In the genomic region with DNA sequence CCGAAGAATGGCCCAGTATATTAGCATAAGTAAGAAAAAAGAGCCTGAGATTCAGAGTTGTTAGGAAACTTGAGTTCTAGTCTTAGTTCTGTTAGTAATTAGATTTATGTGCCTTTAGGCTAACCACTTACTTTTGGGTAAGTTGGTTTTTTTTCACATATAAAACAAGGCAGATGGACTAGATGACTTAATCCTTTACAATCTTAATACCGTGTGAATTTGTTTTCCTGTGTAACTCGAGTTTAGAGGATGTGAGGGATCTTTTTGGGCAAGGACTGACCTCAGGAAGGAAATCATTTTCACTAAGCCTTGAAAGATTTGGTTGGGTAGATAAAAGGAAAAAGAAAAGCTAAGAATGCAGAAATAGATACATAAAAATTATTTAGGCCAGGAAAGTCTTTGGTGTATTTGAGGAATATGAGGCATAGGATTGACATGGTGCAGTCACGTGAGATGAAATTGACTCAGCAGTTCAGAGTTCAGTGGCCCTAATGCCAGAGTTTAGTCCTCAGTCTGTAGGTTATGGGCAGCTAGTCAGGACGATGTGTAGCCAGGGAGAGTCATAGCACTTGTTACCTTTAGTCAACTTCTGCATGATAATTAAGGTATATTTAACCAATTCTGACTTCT, we compare ENCODE assay signal across 10 cellular contexts. TPM values are rescaled to one million over a fixed set of nuclear protein-coding genes. Genes with fewer than 3 reads are reported as not detected.
DNase-seq lines count a peak whose midpoint lies in the region; ATAC-seq and TF ChIP-seq lines count a peak whose summit lies in the region.
"Had no signal": no experiment of that assay in that cellular context is flagged by ENCODE, and none has a peak within 500 bp of the region (broad histone marks: within the 10 kb centered on the region; RNA-seq: fewer than 3 reads in every experiment).

No MANE protein-coding gene starts in this region.

- H3K27ac Mint-ChIP-seq in activated CD4-positive, alpha-beta memory T cell treated with anti-CD3 and anti-CD28 coated beads for 36 hours: peak overlapping the region; percentile 4

- no peak for DNase-seq in activated CD4-positive, CD25-positive, alpha-beta regulatory T cell (lab: John Stamatoyannopoulos, UW)
- DNase-seq in activated CD4-positive, alpha-beta memory T cell treated with anti-CD3 and anti-CD28 coated beads for 36 hours: peak; percentile 22
- DNase-seq in fibroblast of the aortic adventitia (ENCODE audit: low read depth) (peak; percentile 28), ascending aorta (ENCODE audit: low spot score in 2 of 2) (no peak), GM19238 (ENCODE audit: insufficient read length, low spot score) (no peak), HUDEP-2 (lab: John Stamatoyannopoulos, UW; ENCODE audit: unreplicated experiment in 76 of 76) (no peak)
- DNase-seq: 8988T had no signal

- CTCF ChIA-PET in activated CD4-positive, alpha-beta memory T cell treated with anti-CD3 and anti-CD28 coated beads for 36 hours (lab: Charles Lee): no interaction called here

- H3K9me3 ChIP-seq in skeletal muscle tissue (ENCODE audit: control insufficient read depth in 3 of 3, low read length in 3 of 3) (no peaks in the 10 kb centered on the region), ascending aorta (no peaks in the 10 kb centered on the region)

- ATAC-seq in activated CD4-positive, CD25-positive, alpha-beta regulatory T cell treated with anti-CD3 and anti-CD28 coated beads, Interleukin-2, amount 50 U/mL, for 24 hours: peak; percentile 54 to 70

- no peaks in the 10 kb centered on the region for H3K36me3 ChIP-seq in skeletal muscle tissue (ENCODE audit: control insufficient read depth in 3 of 3, insufficient read depth in 3 of 3, low read length in 3 of 3)
- no peaks in the 10 kb centered on the region for H3K36me3 ChIP-seq in ascending aorta

- POLR2A ChIA-PET in activated CD4-positive, alpha-beta memory T cell treated with anti-CD3 and anti-CD28 coated beads for 36 hours (lab: Charles Lee): no interaction called here

- H3K36me3 Mint-ChIP-seq in activated CD4-positive, alpha-beta memory T cell treated with anti-CD3 and anti-CD28 coated beads for 36 hours: peaks cover 17% of the 10 kb centered on the region

- no peaks in the 10 kb centered on the region for H3K9me3 Mint-ChIP-seq in activated CD4-positive, alpha-beta memory T cell treated with anti-CD3 and anti-CD28 coated beads for 36 hours
- H3K9me3 Mint-ChIP-seq: IgD-negative memory B cell had no signal

- TF ChIP-seq CTCF in fibroblast of the aortic adventitia (IDR thresholded peaks at IDR 0.05; ENCODE audit: insufficient read depth, low read length): no peak
- TF ChIP-seq CTCF in ascending aorta (IDR thresholded peaks at IDR 0.05): no peak

- H3K27ac ChIP-seq in skeletal muscle tissue (ENCODE audit: low read depth, low read length): peak overlapping the region; percentile 61
- no peak overlapping the region for H3K27ac ChIP-seq in ascending aorta

- H3K4me1 ChIP-seq in skeletal muscle tissue (ENCODE audit: control insufficient read depth in 3 of 3, insufficient read depth in 3 of 3, low read length in 3 of 3): peaks cover 9 to 27% (median 14%) of the 10 kb centered on the region in 3 donors
- no peaks in the 10 kb centered on the region for H3K4me1 ChIP-seq in ascending aorta

- intact Hi-C loops in activated CD4-positive, alpha-beta memory T cell treated with anti-CD3 and anti-CD28 coated beads for 36 hours (cut with micrococcal nuclease): no loop called here
- intact Hi-C loops in ascending aorta (cut with DNase I): no loop called here

- no peak overlapping the region for H3K9ac ChIP-seq in skeletal muscle tissue (ENCODE audit: low read depth in 1 of 3, low read length in 3 of 3)

- peaks cover 72% of the 10 kb centered on the region for H3K4me1 Mint-ChIP-seq in activated CD4-positive, alpha-beta memory T cell treated with anti-CD3 and anti-CD28 coated beads for 36 hours (ENCODE audit: low read depth)

- H3K4me3 ChIP-seq in fibroblast of the aortic adventitia (ENCODE audit: low read depth, low read length) (no peak overlapping the region), skeletal muscle tissue (ENCODE audit: low read length in 3 of 3) (peak overlapping the region in 1 of 3 donors; percentile 12), ascending aorta (no peak overlapping the region)

- H3K27me3 ChIP-seq in skeletal muscle tissue (ENCODE audit: control insufficient read depth in 3 of 3, insufficient read depth in 3 of 3, low read length in 3 of 3): no peaks in the 10 kb centered on the region
- H3K27me3 ChIP-seq in ascending aorta: no peaks in the 10 kb centered on the region

- H3K27me3 Mint-ChIP-seq in activated CD4-positive, alpha-beta memory T cell treated with anti-CD3 and anti-CD28 coated beads for 36 hours: no peaks in the 10 kb centered on the region
- H3K27me3 Mint-ChIP-seq: IgD-negative memory B cell had no signal

- no peak overlapping the region for H3K4me3 Mint-ChIP-seq in activated CD4-positive, alpha-beta memory T cell treated with anti-CD3 and anti-CD28 coated beads for 36 hours

RNA-seq across cellular contexts. Expression of a gene that starts 34.6 kb away (rescaled TPM):
- 100 to 1,000 TPM in 1 of 2 experiments, 10 to 100 TPM in 1; 98.4 to 101 TPM for total RNA-seq in activated CD4-positive, alpha-beta memory T cell treated with anti-CD3 and anti-CD28 coated beads for 36 hours
- total RNA-seq in fibroblast of the aortic adventitia (ENCODE audit: low replicate concordance) (39.7 and 45.6 TPM in 2 replicates), skeletal muscle tissue (24.5 TPM), ascending aorta (24.4 TPM)

Comparison
In these comparisons a context has a peak if more than half of its experiments do, and no peak if none do; other contexts are left out.
1. DNase-seq: peak in activated CD4-positive, alpha-beta memory T cell treated with anti-CD3 and anti-CD28 coated beads for 36 hours (single experiment) and fibroblast of the aortic adventitia (single experiment); none in activated CD4-positive, CD25-positive, alpha-beta regulatory T cell (0 of 4), ascending aorta (0 of 2), GM19238 (single experiment) and HUDEP-2 (0 of 76).